28 cellular contexts compared by ENCODE assay signal in the genomic region with DNA sequence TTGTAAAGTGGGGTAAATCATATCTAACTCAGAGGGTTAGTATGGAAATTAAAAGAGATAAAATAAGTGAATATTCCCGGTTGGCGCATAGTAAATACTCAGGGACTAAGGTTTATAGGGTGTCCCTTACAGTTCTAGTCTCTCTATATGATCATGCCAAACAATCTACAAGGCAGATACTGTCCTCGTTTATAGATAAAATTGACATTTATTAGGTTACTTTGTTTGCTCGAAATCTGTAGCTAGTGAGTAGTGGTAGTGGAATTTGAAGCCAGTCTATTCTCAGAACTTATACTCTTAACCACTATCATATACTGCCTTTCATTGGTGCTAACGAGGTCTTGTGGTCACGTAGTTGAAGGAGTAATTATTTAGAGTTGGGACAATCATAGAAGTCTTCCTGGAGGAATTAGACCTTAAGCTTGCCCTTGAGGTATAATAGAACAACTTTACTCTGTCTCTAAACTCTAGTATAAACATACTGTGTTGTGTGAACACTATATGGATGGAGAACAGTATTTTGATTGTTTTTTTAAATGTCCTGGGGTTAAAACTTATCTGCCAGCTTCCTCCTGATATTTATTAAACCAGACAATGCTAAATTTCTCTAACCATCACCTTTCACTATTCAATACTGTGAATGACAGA.
"Had no signal": no experiment of that assay in that cellular context is flagged by ENCODE, and none has a peak within 500 bp of the region (broad histone marks: within the 10 kb centered on the region; RNA-seq: fewer than 3 reads in every experiment).

No MANE protein-coding gene starts in this region.

- H3K4me2 ChIP-seq: neural progenitor cell had no signal

- H3K36me3 ChIP-seq: neural progenitor cell, ovary, right lobe of liver, sigmoid colon, spleen, suprapubic skin, tibial artery, transverse colon, upper lobe of right lung, uterus had no signal

- H3K9ac ChIP-seq: neural progenitor cell, parathyroid adenoma had no signal

- H3K4me3 ChIP-seq: neural progenitor cell, ovary, psoas muscle, right lobe of liver, sigmoid colon, spleen, suprapubic skin, testis, tibial artery, transverse colon, upper lobe of right lung, uterus had no signal

- H3K27ac ChIP-seq: neural progenitor cell, ovary, parathyroid adenoma, psoas muscle, right lobe of liver, sigmoid colon, spleen, suprapubic skin, testis, tibial artery, transverse colon, upper lobe of right lung, uterus had no signal

- H3K9me3 ChIP-seq: ovary, psoas muscle, right lobe of liver, sigmoid colon, spleen, suprapubic skin, testis, tibial artery, transverse colon, upper lobe of right lung, uterus had no signal

- H3K27me3 ChIP-seq: neural progenitor cell, ovary, right lobe of liver, sigmoid colon, spleen, suprapubic skin, testis, tibial artery, transverse colon, upper lobe of right lung, uterus had no signal

- H2AFZ ChIP-seq: neural progenitor cell, parathyroid adenoma had no signal

- H3K4me1 ChIP-seq: neural progenitor cell, parathyroid adenoma, psoas muscle, right lobe of liver, sigmoid colon, spleen, suprapubic skin, testis, tibial artery, upper lobe of right lung, uterus had no signal

- DNase-seq: natural killer cell; occipital lobe; ovary; posterior cingulate gyrus; psoas muscle; right cardiac atrium; right lobe of liver; sigmoid colon; small intestine; spleen; stimulated activated CD4-positive, alpha-beta T cell treated with anti-CD3 and anti-CD28 coated beads, Interleukin-12 subunit alpha, Interleukin-12 subunit beta, amount 100 ng/mL, for 4 hours; stimulated activated CD4-positive, alpha-beta T cell treated with anti-CD3 and anti-CD28 coated beads, Interleukin-1b, Interleukin-23, amount 100 ng/mL, for 48 hours; stimulated activated CD4-positive, alpha-beta T cell treated with anti-CD3 and anti-CD28 coated beads, Interleukin-4, amount 100 ng/mL, for 1 hour; stimulated activated CD4-positive, alpha-beta T cell treated with anti-CD3 and anti-CD28 coated beads, Interleukin-4, amount 100 ng/mL, for 4 hours; stimulated activated CD8-positive, alpha-beta memory T cell treated with anti-CD3 and anti-CD28 coated beads, Interleukin-4, amount 100 ng/mL, for 48 hours; stimulated activated naive CD4-positive, alpha-beta T cell; stimulated activated naive CD8-positive, alpha-beta T cell treated with anti-CD3 and anti-CD28 coated beads, Interleukin-15, amount 100 ng/mL, for 72 hours; stimulated activated naive CD8-positive, alpha-beta T cell treated with anti-CD3 and anti-CD28 coated beads, Interleukin-15, Interleukin-2, amounts not matched to agents 100 U/mL and 50 U/mL, for 24 hours; substantia nigra; testis; tibial artery; transverse colon; upper lobe of right lung; uterus had no signal

- ATAC-seq: natural killer cell; psoas muscle; right cardiac atrium; right lobe of liver; stimulated activated memory B cell treated with anti-CD40 and anti-IgM and Interleukin-4, amounts not matched to agents 10 μg/mL and 1 μg/mL and 100 μg/mL, for 72 hours; stimulated activated naive CD8-positive, alpha-beta T cell treated with anti-CD3 and anti-CD28 coated beads, Interleukin-15, amount 100 ng/mL, for 72 hours; stimulated activated naive CD8-positive, alpha-beta T cell treated with anti-CD3 and anti-CD28 coated beads, Interleukin-15, Interleukin-2, amounts not matched to agents 100 U/mL and 50 U/mL, for 24 hours; upper lobe of right lung had no signal

- H3K79me2 ChIP-seq: parathyroid adenoma had no signal
